In the genomic region with DNA sequence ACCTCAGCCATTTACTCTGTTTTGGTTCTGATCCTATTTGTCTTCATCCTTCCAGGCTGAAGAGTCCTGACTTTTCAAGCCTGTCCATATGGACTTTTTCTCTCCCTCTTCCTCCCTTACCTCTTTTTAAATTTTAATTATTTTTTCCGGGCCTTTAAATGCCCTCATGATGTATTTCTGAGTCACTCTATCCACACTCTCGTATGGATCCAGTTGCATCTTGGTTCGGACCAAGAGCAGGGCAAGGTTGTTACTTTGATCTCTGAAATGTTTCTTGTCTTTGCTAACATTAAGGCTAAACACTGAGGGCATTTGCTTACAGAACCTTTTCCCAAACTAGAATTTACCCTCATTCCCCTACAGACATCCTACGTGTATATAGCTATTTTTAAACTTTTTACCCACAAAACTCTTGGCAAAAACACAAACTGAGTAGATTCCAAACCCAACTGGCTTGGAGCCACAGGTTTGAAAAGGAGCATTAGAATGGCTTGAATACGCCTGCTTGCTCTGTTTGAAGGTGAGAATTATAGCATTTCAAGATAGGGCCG, we compare ENCODE assay signal across 23 cellular contexts. TPM values are rescaled to one million over a fixed set of nuclear protein-coding genes. Genes with fewer than 3 reads are reported as not detected.
DNase-seq lines count a peak whose midpoint lies in the region; ATAC-seq and TF ChIP-seq lines count a peak whose summit lies in the region.
"Had no signal": no experiment of that assay in that cellular context is flagged by ENCODE, and none has a peak within 500 bp of the region (broad histone marks: within the 10 kb centered on the region; RNA-seq: fewer than 3 reads in every experiment).

No MANE protein-coding gene starts in this region.

- BruUV-seq in IMR-90 (replicated peaks; lab: Mats Ljungman, UMichigan) = no TSS peak

- no peak for TF ChIP-seq POLR2A in IMR-90 (IDR thresholded peaks at IDR 0.05; ENCODE audit: low read depth, low read length)

- H4K8ac ChIP-seq in IMR-90 (ENCODE audit: low read depth in 2 of 2, low read length in 2 of 2) = no peak overlapping the region

- H3K27ac Mint-ChIP-seq in chondrocyte (ENCODE audit: unreplicated experiment) = peak overlapping the region; percentile 69
- H3K27ac Mint-ChIP-seq: activated CD4-positive, alpha-beta T cell treated with anti-CD3 and anti-CD28 coated beads, Interleukin-2, amount 10 ng/mL, durations not matched to agents 24 days and 14 days; CD8-positive, alpha-beta T cell; progenitor cell of endocrine pancreas had no signal

- H3K79me1 ChIP-seq in IMR-90 (ENCODE audit: low read depth in 1 of 2, low read length in 2 of 2) = no peaks in the 10 kb centered on the region

- no peak overlapping the region for H2BK5ac ChIP-seq in IMR-90 (ENCODE audit: low read depth, low read length, poor library complexity, severe bottlenecking)

- H3K4ac ChIP-seq in IMR-90 (ENCODE audit: low read depth, low read length) = no peak overlapping the region

- H2BK120ac ChIP-seq in IMR-90 (ENCODE audit: low read depth, low read length) = no peak overlapping the region

- no peak overlapping the region for H2AK5ac ChIP-seq in IMR-90 (ENCODE audit: low read depth, low read length)

- H3K27me3 Mint-ChIP-seq in chondrocyte (ENCODE audit: low read depth) = peaks cover 4% of the 10 kb centered on the region

- H3K27me3 ChIP-seq in AG04450 (ENCODE audit: control insufficient read depth, insufficient read depth, low read length) (peaks cover 23% of the 10 kb centered on the region), IMR-90 (ENCODE audit: control insufficient read depth, insufficient read depth, low read length) (peaks cover 21% of the 10 kb centered on the region), hepatocyte (no peaks in the 10 kb centered on the region)
- H3K27me3 ChIP-seq: adrenal gland, suprapubic skin had no signal

- H3K4me1 Mint-ChIP-seq in chondrocyte (ENCODE audit: low read depth) = peaks cover 17% of the 10 kb centered on the region
- H3K4me1 Mint-ChIP-seq: activated CD4-positive, alpha-beta T cell treated with anti-CD3 and anti-CD28 coated beads, Interleukin-2, amount 10 ng/mL, durations not matched to agents 24 days and 14 days had no signal

- H3K79me2 ChIP-seq in hepatocyte = no peaks in the 10 kb centered on the region

- DNase-seq in AG04450 (ENCODE audit: low read depth, low spot score) (peak; percentile 37), IMR-90 (peak; percentile 62), chondrocyte (ENCODE audit: low spot score) (no peak), hepatocyte (ENCODE audit: low spot score) (no peak), NCI-H82 (lab: John Stamatoyannopoulos, UW) (no peak), HPDE6-E6E7 (ENCODE audit: extremely low spot score) (no peak)
- DNase-seq: ACHN; activated CD4-positive, alpha-beta T cell treated with anti-CD3 and anti-CD28 coated beads, Interleukin-2, amount 10 ng/mL, durations not matched to agents 24 days and 14 days; activated effector memory CD4-positive, alpha-beta T cell treated with Interleukin-2 at 50 U/mL for 16 hours; adrenal gland; CD8-positive, alpha-beta T cell; DMS79; kidney glomerular epithelial cell; NCI-H1092; NCI-H510A treated with DMSO at 0.1 percent for 48 hours had no signal

- no peak overlapping the region for H2AK9ac ChIP-seq in IMR-90 (replicated peaks; ENCODE audit: low read depth, low read length, poor library complexity)

- TF ChIP-seq CTCF in AG04450 (IDR thresholded peaks at IDR 0.05; ENCODE audit: low read depth, low read length) (no peak), IMR-90 (conservative IDR thresholded peaks at IDR 0.05; ENCODE audit: low read depth, low read length) (no peak), chondrocyte (IDR thresholded peaks at IDR 0.05) (no peak), hepatocyte (IDR thresholded peaks at IDR 0.05; ENCODE audit: poor library complexity) (no peak)

- H3K4me3 Mint-ChIP-seq in chondrocyte (ENCODE audit: unreplicated experiment) = no peak overlapping the region
- H3K4me3 Mint-ChIP-seq: activated CD4-positive, alpha-beta T cell treated with anti-CD3 and anti-CD28 coated beads, Interleukin-2, amount 10 ng/mL, durations not matched to agents 24 days and 14 days; CD8-positive, alpha-beta T cell had no signal

- POLR2A ChIA-PET in AG04450 (lab: Yijun Ruan, JAX) (no interaction called here), IMR-90 (lab: Charles Lee; ENCODE audit: unreplicated experiment) (no interaction called here)

- H4K20me1 ChIP-seq in IMR-90 (ENCODE audit: insufficient read depth, low read length) (no peaks in the 10 kb centered on the region), hepatocyte (ENCODE audit: insufficient read depth, poor library complexity, severe bottlenecking) (no peaks in the 10 kb centered on the region)

- WGBS in IMR-90 (ENCODE audit: extremely low coverage in 2 of 2, insufficient read length in 1 of 2), 2 experiments = no CpG with 5 or more reads among the region's 6 CpGs
- 75% methylated on average over 6 of the region's 6 CpGs for WGBS in hepatocyte (ENCODE audit: low lambda C conversion rate, missing lambda C conversion rate)

- H2BK15ac ChIP-seq in IMR-90 (ENCODE audit: low read depth, low read length) = no peak overlapping the region

- dilution Hi-C loops in IMR-90 (cut with HindIII; ENCODE audit: low sequenced_read_pairs, unreplicated experiment) = no loop called here

- ATAC-seq in IMR-90 (ENCODE audit: low read depth) (peak; percentile 60), HG02973 (IDR thresholded peaks at IDR 0.05; ENCODE audit: unreplicated experiment) (no peak), HG02798 (IDR thresholded peaks at IDR 0.05; ENCODE audit: poor library complexity, unreplicated experiment) (no peak)
- ATAC-seq: CD8-positive, alpha-beta T cell; foreskin keratinocyte had no signal

- H3K9me1 ChIP-seq in IMR-90 (ENCODE audit: insufficient read depth, low read length) = peaks cover 5% of the 10 kb centered on the region; the same call in 1 of the 2 replicates

- no peak overlapping the region for H3K56ac ChIP-seq in IMR-90 (ENCODE audit: extremely low read depth, insufficient read depth, low read length)

- H3K4me3 ChIP-seq in AG04450 (ENCODE audit: low read depth, low read length) (no peak overlapping the region), IMR-90 (ENCODE audit: insufficient read depth, low read depth, low read length) (no peak overlapping the region), hepatocyte (no peak overlapping the region)
- H3K4me3 ChIP-seq: adrenal gland, suprapubic skin had no signal

- H3K9me3 ChIP-seq in AG04450 (ENCODE audit: control insufficient read depth, insufficient read depth, low read length) (no peaks in the 10 kb centered on the region), IMR-90 (ENCODE audit: control insufficient read depth, insufficient read depth, low read length) (no peaks in the 10 kb centered on the region), hepatocyte (ENCODE audit: low read depth) (no peaks in the 10 kb centered on the region)
- H3K9me3 ChIP-seq: adrenal gland, suprapubic skin had no signal

- H3K4me2 ChIP-seq in IMR-90 (ENCODE audit: low read depth, low read length) = no peak overlapping the region
- no peak overlapping the region for H3K4me2 ChIP-seq in hepatocyte
- H3K4me2 ChIP-seq: KMS-11 had no signal

- H2AFZ ChIP-seq in IMR-90 (replicated peaks; ENCODE audit: low read length, poor library complexity) = no peak overlapping the region
- no peak overlapping the region for H2AFZ ChIP-seq in hepatocyte

- H4K91ac ChIP-seq in IMR-90 (ENCODE audit: insufficient read depth, low read depth, low read length) = no peak overlapping the region

- H3K36me3 ChIP-seq in IMR-90 (ENCODE audit: control insufficient read depth, insufficient read depth, low read length) (no peaks in the 10 kb centered on the region), hepatocyte (replicated peaks; ENCODE audit: insufficient read depth, low read depth) (no peaks in the 10 kb centered on the region)
- H3K36me3 ChIP-seq: adrenal gland, suprapubic skin had no signal

- no peaks in the 10 kb centered on the region for H3K36me3 Mint-ChIP-seq in chondrocyte (ENCODE audit: low read depth)
- H3K36me3 Mint-ChIP-seq: CD8-positive, alpha-beta T cell had no signal

- no peaks in the 10 kb centered on the region for H3K9me3 Mint-ChIP-seq in chondrocyte (ENCODE audit: low read depth)
- H3K9me3 Mint-ChIP-seq: activated CD4-positive, alpha-beta T cell treated with anti-CD3 and anti-CD28 coated beads, Interleukin-2, amount 10 ng/mL, durations not matched to agents 24 days and 14 days; CD8-positive, alpha-beta T cell had no signal

- H3K14ac ChIP-seq in IMR-90 (replicated peaks; ENCODE audit: low read depth, low read length) = peak overlapping the region; percentile 42; the same call in 1 of the 2 replicates

- intact Hi-C loops in IMR-90 (cut with micrococcal nuclease) = no loop called here

- H3K23ac ChIP-seq in IMR-90 (ENCODE audit: low read depth, low read length) = no peak overlapping the region

- no peak overlapping the region for H3K9ac ChIP-seq in IMR-90 (ENCODE audit: low read depth, low read length)
- H3K9ac ChIP-seq: KMS-11 had no signal

- no peak overlapping the region for H3K18ac ChIP-seq in IMR-90 (ENCODE audit: low read depth, low read length)

- H4K5ac ChIP-seq in IMR-90 (ENCODE audit: low read depth, low read length) = no peak overlapping the region

- TF ChIP-seq RAD21 in IMR-90 (IDR thresholded peaks at IDR 0.05; ENCODE audit: low read length) = no peak

- H3K27ac ChIP-seq in AG04450 (ENCODE audit: low read depth, low read length) (peak overlapping the region; percentile 34), IMR-90 (ENCODE audit: insufficient read depth, low read length) (no peak overlapping the region), hepatocyte (peak overlapping the region; percentile 32)
- H3K27ac ChIP-seq: foreskin keratinocyte, KMS-11, suprapubic skin had no signal

- CTCF ChIA-PET in AG04450 (lab: Charles Lee) (interaction anchor here (1.0 kb wide), 1 partner anchor 143 kb away, joined by 3 read pairs; no protein-coding TSS in a partner anchor), IMR-90 (lab: Yijun Ruan, JAX) (interaction anchor here (1.4 kb wide), 1 partner anchor 167 kb away, joined by 3 read pairs; no protein-coding TSS in a partner anchor)

- H2BK20ac ChIP-seq in IMR-90 (ENCODE audit: low read depth, low read length) = no peak overlapping the region

- no peaks in the 10 kb centered on the region for H3K9me2 ChIP-seq in hepatocyte (replicated peaks; ENCODE audit: insufficient read depth)

- in situ Hi-C loops in IMR-90 (cut with MboI; ENCODE audit: low sequenced_read_pairs) = no loop called here

- H3K4me1 ChIP-seq in IMR-90 (ENCODE audit: control insufficient read depth, insufficient read depth, low read length) (peaks cover 1% of the 10 kb centered on the region), hepatocyte (ENCODE audit: insufficient read depth) (peaks cover 14% of the 10 kb centered on the region)
- H3K4me1 ChIP-seq: adrenal gland, foreskin keratinocyte, suprapubic skin had no signal

RNA-seq across cellular contexts. Expression of a gene that starts 47.4 kb away (rescaled TPM):
- polyA plus RNA-seq in AG04450 (2011; rRNA removed) (not detected in 2 replicates), IMR-90 (2012; rRNA removed) (not detected in 2 replicates), hepatocyte (163 and 297 TPM in 2 replicates)
- polyA minus RNA-seq in AG04450 (2011; rRNA and poly(A)+ RNA removed) = not detected in 2 replicates
- total RNA-seq in IMR-90 (2012; rRNA removed) (not detected in 2 replicates), chondrocyte (not detected in 3 replicates), hepatocyte (40.1 and 53.6 TPM in 2 replicates)
- polyA plus RNA-seq in IMR-90 (2012; cell fraction: cytosol; rRNA removed) = not detected in 2 replicates
- not detected in 2 replicates for polyA plus RNA-seq in IMR-90 (2012; cell fraction: nucleus; rRNA removed; ENCODE audit: low replicate concordance)
- total RNA-seq: activated CD4-positive, alpha-beta T cell treated with anti-CD3 and anti-CD28 coated beads, Interleukin-2, amount 10 ng/mL, durations not matched to agents 24 days and 14 days; adrenal gland; CD8-positive, alpha-beta T cell; foreskin keratinocyte; mesenteric fat pad; progenitor cell of endocrine pancreas; suprapubic skin had no signal
- polyA plus RNA-seq: foreskin keratinocyte, neural cell had no signal

Comparison
In these comparisons a context has a peak if more than half of its experiments do, and no peak if none do; other contexts are left out.
1. DNase-seq: peak in AG04450 (single experiment) and IMR-90 (single experiment); none in chondrocyte (single experiment), hepatocyte (single experiment), NCI-H82 (single experiment) and HPDE6-E6E7 (single experiment).
2. RNA of a gene that starts 47.4 kb away (total RNA-seq): 40.1 to 53.6 TPM in hepatocyte; not detected in IMR-90 and not detected in chondrocyte; every median in the first group is over 10 times any median in the second.